1 cellular context compared by ENCODE assay signal in the genomic region with DNA sequence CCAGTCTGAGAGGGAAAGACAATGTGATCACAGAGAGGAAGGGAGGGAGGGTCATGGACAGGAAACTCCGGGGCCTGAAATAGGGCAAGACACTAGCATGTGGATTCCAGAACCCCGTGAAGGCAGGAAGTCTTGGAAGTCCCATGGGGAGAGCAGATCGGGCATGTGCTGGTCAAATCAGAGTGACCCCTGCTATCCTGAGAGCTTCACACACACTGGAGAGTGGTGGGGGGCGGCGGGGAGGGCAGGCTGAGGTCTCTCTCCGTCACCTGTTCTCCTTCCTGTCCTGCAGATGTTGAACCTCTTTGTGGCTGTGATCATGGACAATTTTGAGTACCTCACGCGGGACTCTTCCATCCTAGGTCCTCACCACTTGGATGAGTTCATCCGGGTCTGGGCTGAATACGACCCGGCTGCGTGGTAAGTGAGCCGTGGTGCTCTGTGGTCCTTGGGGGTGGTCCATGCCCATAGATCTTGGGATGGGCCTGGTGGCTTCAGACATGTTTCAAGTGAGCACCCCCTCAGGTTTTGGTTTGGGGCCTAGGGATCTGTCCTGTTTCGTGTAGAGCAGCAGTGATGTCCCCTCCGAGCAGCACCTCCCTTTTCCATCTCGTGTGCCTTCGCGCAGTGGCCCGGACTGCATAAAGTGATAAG.
TF ChIP-seq lines count a peak whose summit lies in the region.

No MANE protein-coding gene starts in this region.

TF ChIP-seq in WTC11, 78 proteins besides CTCF, POLR2A, EP300 and RAD21 (continued from another document):
- TF ChIP-seq, protein P1, sequence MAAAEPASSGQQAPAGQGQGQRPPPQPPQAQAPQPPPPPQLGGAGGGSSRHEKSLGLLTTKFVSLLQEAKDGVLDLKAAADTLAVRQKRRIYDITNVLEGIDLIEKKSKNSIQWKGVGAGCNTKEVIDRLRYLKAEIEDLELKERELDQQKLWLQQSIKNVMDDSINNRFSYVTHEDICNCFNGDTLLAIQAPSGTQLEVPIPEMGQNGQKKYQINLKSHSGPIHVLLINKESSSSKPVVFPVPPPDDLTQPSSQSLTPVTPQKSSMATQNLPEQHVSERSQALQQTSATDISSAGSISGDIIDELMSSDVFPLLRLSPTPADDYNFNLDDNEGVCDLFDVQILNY (CRISPR knock-in tag; IDR thresholded peaks at IDR 0.05): no peak
- no peak for TF ChIP-seq NR3C1 (CRISPR knock-in tag; conservative IDR thresholded peaks at IDR 0.05; ENCODE audit: low read depth)
- TF ChIP-seq NFE2L1 (CRISPR knock-in tag; IDR thresholded peaks at IDR 0.05): no peak
- TF ChIP-seq, protein P2, sequence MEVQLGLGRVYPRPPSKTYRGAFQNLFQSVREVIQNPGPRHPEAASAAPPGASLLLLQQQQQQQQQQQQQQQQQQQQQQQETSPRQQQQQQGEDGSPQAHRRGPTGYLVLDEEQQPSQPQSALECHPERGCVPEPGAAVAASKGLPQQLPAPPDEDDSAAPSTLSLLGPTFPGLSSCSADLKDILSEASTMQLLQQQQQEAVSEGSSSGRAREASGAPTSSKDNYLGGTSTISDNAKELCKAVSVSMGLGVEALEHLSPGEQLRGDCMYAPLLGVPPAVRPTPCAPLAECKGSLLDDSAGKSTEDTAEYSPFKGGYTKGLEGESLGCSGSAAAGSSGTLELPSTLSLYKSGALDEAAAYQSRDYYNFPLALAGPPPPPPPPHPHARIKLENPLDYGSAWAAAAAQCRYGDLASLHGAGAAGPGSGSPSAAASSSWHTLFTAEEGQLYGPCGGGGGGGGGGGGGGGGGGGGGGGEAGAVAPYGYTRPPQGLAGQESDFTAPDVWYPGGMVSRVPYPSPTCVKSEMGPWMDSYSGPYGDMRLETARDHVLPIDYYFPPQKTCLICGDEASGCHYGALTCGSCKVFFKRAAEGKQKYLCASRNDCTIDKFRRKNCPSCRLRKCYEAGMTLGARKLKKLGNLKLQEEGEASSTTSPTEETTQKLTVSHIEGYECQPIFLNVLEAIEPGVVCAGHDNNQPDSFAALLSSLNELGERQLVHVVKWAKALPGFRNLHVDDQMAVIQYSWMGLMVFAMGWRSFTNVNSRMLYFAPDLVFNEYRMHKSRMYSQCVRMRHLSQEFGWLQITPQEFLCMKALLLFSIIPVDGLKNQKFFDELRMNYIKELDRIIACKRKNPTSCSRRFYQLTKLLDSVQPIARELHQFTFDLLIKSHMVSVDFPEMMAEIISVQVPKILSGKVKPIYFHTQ (CRISPR knock-in tag; IDR thresholded peaks at IDR 0.05): no peak
- TF ChIP-seq, protein P3, sequence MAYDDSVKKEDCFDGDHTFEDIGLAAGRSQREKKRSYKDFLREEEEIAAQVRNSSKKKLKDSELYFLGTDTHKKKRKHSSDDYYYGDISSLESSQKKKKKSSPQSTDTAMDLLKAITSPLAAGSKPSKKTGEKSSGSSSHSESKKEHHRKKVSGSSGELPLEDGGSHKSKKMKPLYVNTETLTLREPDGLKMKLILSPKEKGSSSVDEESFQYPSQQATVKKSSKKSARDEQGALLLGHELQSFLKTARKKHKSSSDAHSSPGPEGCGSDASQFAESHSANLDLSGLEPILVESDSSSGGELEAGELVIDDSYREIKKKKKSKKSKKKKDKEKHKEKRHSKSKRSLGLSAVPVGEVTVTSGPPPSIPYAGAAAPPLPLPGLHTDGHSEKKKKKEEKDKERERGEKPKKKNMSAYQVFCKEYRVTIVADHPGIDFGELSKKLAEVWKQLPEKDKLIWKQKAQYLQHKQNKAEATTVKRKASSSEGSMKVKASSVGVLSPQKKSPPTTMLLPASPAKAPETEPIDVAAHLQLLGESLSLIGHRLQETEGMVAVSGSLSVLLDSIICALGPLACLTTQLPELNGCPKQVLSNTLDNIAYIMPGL (CRISPR knock-in tag; IDR thresholded peaks at IDR 0.05): no peak
- TF ChIP-seq ZNF396 (CRISPR knock-in tag; IDR thresholded peaks at IDR 0.05; ENCODE audit: borderline replicate concordance): no peak
- TF ChIP-seq HMGA2 (CRISPR knock-in tag; IDR thresholded peaks at IDR 0.05): no peak
TF ChIP-seq in WTC11: peak in this region for 0.
